Comparison of ENCODE assay signal across 8 cellular contexts in genomic region chr1:28668191-28668955, GRCh38. TPM values are rescaled to one million over a fixed set of nuclear protein-coding genes. Genes with fewer than 3 reads are reported as not detected.
DNase-seq lines count a peak whose midpoint lies in the region; ATAC-seq, FAIRE-seq and TF ChIP-seq lines count a peak whose summit lies in the region.

Gene GMEB1 (plus strand): TSS chr1:28668784. CDS start chr1:28683613, 14,829 bp downstream.

- no peaks in the 10 kb centered on the region for H3K27me3 ChIP-seq in BJ (ENCODE audit: control insufficient read depth, insufficient read depth, low read length)
- peaks cover 0 to 4% of the 10 kb centered on the region in 2 experiments; a peak in 2 of 5 replicates for H3K27me3 ChIP-seq in HepG2 (ENCODE audit: control insufficient read depth in 1 of 2, insufficient read depth in 2 of 2, low read length in 2 of 2)

- intact Hi-C loops in dendritic cell treated with granulocyte-macrophage colony-stimulating factor and Interleukin-4, amounts not matched to agents 40 ng/mL and 50 ng/mL, for 4 days (cut with micrococcal nuclease) = loop anchor here (2.0 kb wide), 2 partner anchors 20 to 68 kb away; partner anchors contain the start of genes RNU11 and YTHDF2
- intact Hi-C loops in HepG2 (cut with micrococcal nuclease; ENCODE audit: unreplicated experiment) = loop anchor here (5.0 kb wide), 1 partner anchor 69 kb away; the partner anchor contains the start of gene YTHDF2

- peak within 1 kb of the TSS; percentile 93 for H3K27ac Mint-ChIP-seq in dendritic cell treated with granulocyte-macrophage colony-stimulating factor and Interleukin-4, amounts not matched to agents 40 ng/mL and 50 ng/mL, for 4 days

- H3K27ac ChIP-seq in HepG2 (ENCODE audit: extremely low read length, insufficient read depth, low read length) = peak within 1 kb of the TSS; percentile 97

- ATAC-seq in GM19328 (IDR thresholded peaks at IDR 0.05; ENCODE audit: unreplicated experiment) (peak; percentile 58), HG03460 (IDR thresholded peaks at IDR 0.05; ENCODE audit: unreplicated experiment) (peak; percentile 61), HepG2 (peak; percentile 80)

- H3K36me3 ChIP-seq in BJ (ENCODE audit: control insufficient read depth, insufficient read depth, low read length) (no peaks in the 10 kb centered on the region), HepG2 (replicated peaks in 1 of 2; ENCODE audit: control insufficient read depth in 1 of 2, insufficient read depth in 2 of 2, low read length in 2 of 2) (no peaks in the 10 kb centered on the region; a peak in 1 of 5 replicates)

- no peak for TF ChIP-seq EP300 in HepG2 (IDR thresholded peaks at IDR 0.05; ENCODE audit: low read depth in 2 of 2, low read length in 2 of 2)
- TF ChIP-seq EP300 in HepG2 (CRISPR knock-in tag; IDR thresholded peaks at IDR 0.05; ENCODE audit: borderline replicate concordance) = no peak

- H3K4me3 Mint-ChIP-seq in dendritic cell treated with granulocyte-macrophage colony-stimulating factor and Interleukin-4, amounts not matched to agents 40 ng/mL and 50 ng/mL, for 4 days = peak within 1 kb of the TSS; percentile 88

- peak within 1 kb of the TSS; percentile 99 for H3K4me2 ChIP-seq in HepG2 (ENCODE audit: low read depth, low read length)

- TF ChIP-seq POLR2A in HepG2 (IDR thresholded peaks at IDR 0.05; ENCODE audit: insufficient read depth in 1 of 2, low read depth in 2 of 2, low read length in 2 of 2) = peak in 1 of 2 experiments; percentile 39; a peak in 2 of 4 replicates

- WGBS in HepG2 (ENCODE audit: low lambda C conversion rate) = 0% methylated on average over 6 of the region's 57 CpGs

- CTCF ChIA-PET in BJ (lab: Yijun Ruan, JAX) = interaction anchor here (0.8 to 1.6 kb wide), 3 partner anchors 20 to 209 kb away, joined by 3 to 5 read pairs (median 3); partner anchors contain the start of genes RNU11 and YTHDF2
- CTCF ChIA-PET in HepG2 (lab: Yijun Ruan, JAX; ENCODE audit: low intra/inter-chr PET ratio, low total read pairs) = no interaction called here

- peaks cover 39% of the 10 kb centered on the region for H3K4me1 ChIP-seq in HepG2 (ENCODE audit: insufficient read depth, low read length)

- peak within 1 kb of the TSS; percentile 94 for H3K9ac ChIP-seq in HepG2 (ENCODE audit: insufficient read depth, low read depth, low read length)

- H3K79me2 ChIP-seq in HepG2 (ENCODE audit: insufficient read depth, low read length) = peaks cover 6% of the 10 kb centered on the region

- FAIRE-seq in HepG2 (lab: Jason Lieb, UNC) = peak; percentile 76

- in situ Hi-C loops in HepG2 (cut with HindIII; ENCODE audit: extremely low pct_ligation_motif_present, low pct_unique_long_range_greater_than_20kb) = no loop called here

- H4K20me1 ChIP-seq in HepG2 (ENCODE audit: insufficient read depth, low read length) = no peaks in the 10 kb centered on the region

- DNase-seq in BJ (ENCODE audit: low read depth) (no peak), NCI-H69 (lab: John Stamatoyannopoulos, UW) (peak; percentile 91), HepG2 (ENCODE audit: low spot score) (peak; percentile 73)
- DNase-seq in activated CD4-positive, alpha-beta T cell treated with anti-CD3 and anti-CD28 coated beads, Interleukin-2, amount 50 U/mL, for 48 hours = peak; percentile 85 to 87
- DNase-seq in stimulated activated CD4-positive, alpha-beta T cell treated with anti-CD3 and anti-CD28 coated beads, Interleukin-2, amount 100 ng/mL, for 4 hours (ENCODE audit: low read depth) = peak; percentile 79

- H3K4me1 Mint-ChIP-seq in dendritic cell treated with granulocyte-macrophage colony-stimulating factor and Interleukin-4, amounts not matched to agents 40 ng/mL and 50 ng/mL, for 4 days (ENCODE audit: low read depth) = peaks cover 32% of the 10 kb centered on the region

- H3K9me3 ChIP-seq in HepG2 (ENCODE audit: low read length) = no peaks in the 10 kb centered on the region

- H3K36me3 Mint-ChIP-seq in dendritic cell treated with granulocyte-macrophage colony-stimulating factor and Interleukin-4, amounts not matched to agents 40 ng/mL and 50 ng/mL, for 4 days (ENCODE audit: low read depth) = peaks cover 18% of the 10 kb centered on the region

- TF ChIP-seq RAD21 in HepG2 (CRISPR knock-in tag; IDR thresholded peaks at IDR 0.05) = no peak

- TF ChIP-seq CTCF in BJ (IDR thresholded peaks at IDR 0.05; ENCODE audit: insufficient read depth, low read depth, low read length) (no peak), HepG2 (CRISPR knock-in tag; IDR thresholded peaks at IDR 0.05) (no peak)

- BruUV-seq in HepG2 (replicated peaks; lab: Mats Ljungman, UMichigan) = TSS peak; percentile 92

- POLR2A ChIA-PET in BJ (lab: Charles Lee) (interaction anchor here (0.7 to 2.0 kb wide), 2 partner anchors 20 to 68 kb away, joined by 3 to 9 read pairs; partner anchors contain the start of genes RNU11 and YTHDF2), HepG2 (lab: Yijun Ruan, JAX) (interaction anchor here (0.6 to 4.4 kb wide), 11 partner anchors 9 to 163 kb away, joined by 3 to 115 read pairs (median 5); partner anchors contain the start of genes RCC1, RNU11, TAF12 and YTHDF2)

- H3K4me3 ChIP-seq in BJ (ENCODE audit: low read depth, low read length) = peak within 1 kb of the TSS; percentile 88
- H3K4me3 ChIP-seq in HepG2 (replicated peaks in 1 of 3; ENCODE audit: insufficient read depth in 1 of 3, low read depth in 2 of 3, low read length in 3 of 3) = peak within 1 kb of the TSS; percentile 81 to 97 (median 92)

- no peaks in the 10 kb centered on the region for H3K9me3 Mint-ChIP-seq in dendritic cell treated with granulocyte-macrophage colony-stimulating factor and Interleukin-4, amounts not matched to agents 40 ng/mL and 50 ng/mL, for 4 days

- H2AFZ ChIP-seq in HepG2 (ENCODE audit: low read length) = peak within 1 kb of the TSS; percentile 100

- H3K27me3 Mint-ChIP-seq in dendritic cell treated with granulocyte-macrophage colony-stimulating factor and Interleukin-4, amounts not matched to agents 40 ng/mL and 50 ng/mL, for 4 days = no peaks in the 10 kb centered on the region

TF ChIP-seq in HepG2, 621 proteins besides CTCF, POLR2A, EP300 and RAD21 (continues in another document):
- TF ChIP-seq ZFP36 (IDR thresholded peaks at IDR 0.05; ENCODE audit: borderline replicate concordance, low read depth, low read length, partially characterized antibody) = no peak
- TF ChIP-seq AGO1 (IDR thresholded peaks at IDR 0.05; ENCODE audit: low read depth, low read length, poor library complexity, severe bottlenecking) = no peak
- 0 out of 2 replicates have a peak, but pooled peaks have one; percentile 22 for TF ChIP-seq HNF1B (CRISPR knock-in tag; IDR thresholded peaks at IDR 0.05)
- no peak for TF ChIP-seq CCDC6 (CRISPR knock-in tag; IDR thresholded peaks at IDR 0.05)
- TF ChIP-seq ZNF235 (CRISPR knock-in tag; IDR thresholded peaks at IDR 0.05; ENCODE audit: borderline replicate concordance) = no peak
- peak; percentile 31; the same call in 1 of the 2 replicates for TF ChIP-seq ELF3 (CRISPR knock-in tag; IDR thresholded peaks at IDR 0.05)
- TF ChIP-seq RXRA (CRISPR knock-in tag; IDR thresholded peaks at IDR 0.05) = no peak

RNA-seq across cellular contexts. Expression of gene GMEB1, which starts in this region (rescaled TPM):
- polyA plus RNA-seq in BJ (2011; rRNA removed) (5.0 and 6.6 TPM in 2 replicates), HepG2 (2011; rRNA removed) (2.4 and 3.0 TPM in 2 replicates)
- polyA minus RNA-seq in BJ (2011; rRNA and poly(A)+ RNA removed) = 7.5 and 8.9 TPM in 2 replicates
- total RNA-seq in HepG2 (2016; rRNA removed; fragmentation: Illumina TruSeq; extraction: Trizol) = 6.0 and 7.4 TPM in 2 replicates
- total RNA-seq in HepG2 (2016; cell fraction: cytosol; rRNA removed; fragmentation: Illumina TruSeq; extraction: Trizol; ENCODE audit: low read depth) = 2.2 and 3.4 TPM in 2 replicates
- total RNA-seq in HepG2 (2016; cell fraction: insoluble cytoplasmic fraction; rRNA removed; fragmentation: Illumina TruSeq; extraction: Trizol) = 5.6 and 6.4 TPM in 2 replicates
- total RNA-seq in HepG2 (2016; cell fraction: membrane; rRNA removed; fragmentation: Illumina TruSeq; extraction: Trizol) = 3.9 and 4.7 TPM in 2 replicates
- total RNA-seq in HepG2 (2016; cell fraction: nucleus; rRNA removed; fragmentation: Illumina TruSeq; extraction: Trizol) = 2.9 and 3.5 TPM in 2 replicates
- polyA plus RNA-seq in HepG2 (2011; cell fraction: cytosol; rRNA removed) = 2.0 and 2.4 TPM in 2 replicates
- polyA plus RNA-seq in HepG2 (2011; cell fraction: nucleus; rRNA removed) = 3.0 and 3.7 TPM in 2 replicates
- polyA plus RNA-seq in HepG2 (2012) = 2.1 and 2.6 TPM in 2 replicates
- 0.72 and 0.81 TPM in 2 replicates for polyA plus RNA-seq in HepG2 (2016; cell fraction: cytosol; fragmentation: Illumina TruSeq; extraction: Trizol; ENCODE audit: low read depth)
- 5.7 TPM in 2 replicates for polyA plus RNA-seq in HepG2 (2016; cell fraction: insoluble cytoplasmic fraction; fragmentation: Illumina TruSeq; extraction: Trizol; ENCODE audit: low read depth)
- 1.0 and 1.5 TPM in 2 replicates for polyA plus RNA-seq in HepG2 (2016; cell fraction: membrane; fragmentation: Illumina TruSeq; extraction: Trizol; ENCODE audit: low read depth)
- polyA plus RNA-seq in HepG2 (2016; cell fraction: nucleus; fragmentation: Illumina TruSeq; extraction: Trizol; ENCODE audit: insufficient read depth, low read depth) = 4.7 and 5.2 TPM in 2 replicates
- 8.5 and 19.7 TPM in 2 replicates for polyA minus RNA-seq in HepG2 (2011; rRNA and poly(A)+ RNA removed; ENCODE audit: low replicate concordance)
- polyA minus RNA-seq in HepG2 (2011; cell fraction: cytosol; rRNA and poly(A)+ RNA removed) = 2.0 and 2.1 TPM in 2 replicates
- polyA minus RNA-seq in HepG2 (2011; cell fraction: nucleus; rRNA and poly(A)+ RNA removed) = 2.6 and 3.9 TPM in 2 replicates
